In the genomic region with DNA sequence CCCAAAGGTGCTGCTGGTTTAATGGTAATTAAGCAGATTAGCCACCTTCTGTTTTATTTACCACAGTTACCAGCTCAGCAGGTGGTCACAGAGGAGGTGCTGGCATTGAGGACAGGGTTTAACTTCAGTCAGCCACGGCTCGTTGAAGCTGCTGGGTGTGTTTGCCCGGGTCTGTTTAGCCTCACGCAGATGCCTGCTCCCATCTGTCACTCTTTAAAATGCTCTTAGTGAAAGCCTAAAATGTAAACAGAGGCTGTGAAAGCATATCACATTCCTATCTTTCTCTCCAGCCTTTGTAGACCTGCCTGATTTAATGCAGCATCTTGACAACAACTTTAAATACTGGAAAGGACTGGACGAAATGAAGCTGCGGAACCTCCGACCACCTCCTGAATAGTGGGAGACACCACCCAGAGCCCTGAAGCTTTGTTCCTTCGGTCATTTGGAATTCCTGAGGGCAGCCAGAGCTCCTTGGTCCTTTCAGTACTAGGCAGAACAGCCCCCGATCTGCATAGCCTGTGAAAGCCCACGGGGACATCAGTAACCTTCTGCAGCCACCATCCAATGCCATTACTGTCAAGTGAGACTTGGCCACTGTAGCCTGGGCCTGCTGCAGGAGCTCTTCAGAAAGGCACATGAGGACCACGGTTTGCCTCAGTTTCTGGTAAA, we compare ENCODE assay signal across 16 cellular contexts.
DNase-seq lines count a peak whose midpoint lies in the region; ATAC-seq, FAIRE-seq and TF ChIP-seq lines count a peak whose summit lies in the region.
"Had no signal": no experiment of that assay in that cellular context is flagged by ENCODE, and none has a peak within 500 bp of the region (broad histone marks: within the 10 kb centered on the region; RNA-seq: fewer than 3 reads in every experiment).

No MANE protein-coding gene starts in this region.

- no peak for FAIRE-seq in endothelial cell of umbilical vein (lab: Jason Lieb, UNC)

- no peaks in the 10 kb centered on the region for H3K79me2 ChIP-seq in endothelial cell of umbilical vein (ENCODE audit: control insufficient read depth, insufficient read depth, low read length)

- POLR2A ChIA-PET in endothelial cell of umbilical vein (lab: Charles Lee) = no interaction called here

- H3K27me3 ChIP-seq in endothelial cell of umbilical vein (ENCODE audit: control insufficient read depth in 2 of 2, insufficient read depth in 2 of 2, low read length in 2 of 2) = no peaks in the 10 kb centered on the region
- H3K27me3 ChIP-seq: breast epithelium had no signal

- DNase-seq in COLO668 (lab: John Stamatoyannopoulos, UW; ENCODE audit: unreplicated experiment) = peak; percentile 85
- DNase-seq in NCI-H1092 treated with DMSO at 0.1 percent for 48 hours (lab: John Stamatoyannopoulos, UW) = peak; percentile 52
- DNase-seq in NCI-H345 treated with DMSO at 0.1 percent for 48 hours (lab: John Stamatoyannopoulos, UW; ENCODE audit: unreplicated experiment) = peak; percentile 85
- DNase-seq in endothelial cell of umbilical vein (ENCODE audit: low read depth, low spot score) = no peak
- no peak for DNase-seq in C1 segment of cervical spinal cord (lab: John Stamatoyannopoulos, UW)
- DNase-seq in GM03348 (ENCODE audit: low spot score) = no peak
- DNase-seq: activated CD4-positive, alpha-beta T cell treated with anti-CD3 and anti-CD28 coated beads, Interleukin-2, amount 50 U/mL, for 48 hours; activated naive CD8-positive, alpha-beta T cell treated with anti-CD3 and anti-CD28 coated beads for 36 hours; activated T-cell treated with anti-CD3 and anti-CD28 coated beads, Interleukin-2, amount 50 U/mL, for 48 hours; CD4-positive, alpha-beta memory T cell; NCI-H1105; stimulated activated naive CD4-positive, alpha-beta T cell had no signal

- TF ChIP-seq POLR2A in endothelial cell of umbilical vein (IDR thresholded peaks at IDR 0.05; ENCODE audit: low read depth, low read length) = no peak

- H3K4me1 ChIP-seq in endothelial cell of umbilical vein (ENCODE audit: control insufficient read depth, extremely low read depth, insufficient read depth, low read length) = peaks cover 12% of the 10 kb centered on the region
- H3K4me1 ChIP-seq: breast epithelium had no signal

- intact Hi-C loops in endothelial cell of umbilical vein (cut with micrococcal nuclease) = no loop called here

- H3K4me2 ChIP-seq in endothelial cell of umbilical vein (ENCODE audit: insufficient read depth, low read length) = no peak overlapping the region

- no peaks in the 10 kb centered on the region for H4K20me1 ChIP-seq in endothelial cell of umbilical vein (replicated peaks; ENCODE audit: control insufficient read depth, extremely low read depth, insufficient read depth, low read length)

- H3K27ac ChIP-seq in endothelial cell of umbilical vein (ENCODE audit: insufficient read depth, low read depth, low read length) = no peak overlapping the region
- H3K27ac ChIP-seq: breast epithelium had no signal

- H3K9ac ChIP-seq in endothelial cell of umbilical vein (replicated peaks; ENCODE audit: extremely low read depth, insufficient read depth, low read length) = no peak overlapping the region

- ATAC-seq in GM21619 (IDR thresholded peaks at IDR 0.05; ENCODE audit: unreplicated experiment) (no peak), GM18511 (IDR thresholded peaks at IDR 0.05; ENCODE audit: unreplicated experiment) (no peak)
- ATAC-seq: left lobe of liver had no signal

- no peak for TF ChIP-seq CTCF in endothelial cell of umbilical vein (IDR thresholded peaks at IDR 0.05; ENCODE audit: extremely low read depth in 1 of 2, insufficient read depth in 1 of 2, low read depth in 1 of 2, low read length in 2 of 2)

- TSS peak; percentile 24 for BruUV-seq in endothelial cell of umbilical vein (replicated peaks; lab: Mats Ljungman, UMichigan)

- dilution Hi-C loops in endothelial cell of umbilical vein (cut with MboI; ENCODE audit: extremely low pct_ligation_motif_present, low sequenced_read_pairs) = no loop called here

- H3K9me1 ChIP-seq in endothelial cell of umbilical vein (replicated peaks; ENCODE audit: control insufficient read depth, extremely low read depth, insufficient read depth, low read length) = no peaks in the 10 kb centered on the region

- CTCF ChIA-PET in endothelial cell of umbilical vein (lab: Charles Lee) = interaction anchor here (0.9 to 1.6 kb wide), 3 partner anchors 8 to 31 kb away, joined by 3 to 5 read pairs (median 3); no protein-coding TSS in a partner anchor

- H3K4me3 ChIP-seq in endothelial cell of umbilical vein (replicated peaks in 1 of 3; ENCODE audit: insufficient read depth in 1 of 3, low read depth in 1 of 3, low read length in 3 of 3) = no peak overlapping the region
- H3K4me3 ChIP-seq: breast epithelium had no signal

- H3K36me3 ChIP-seq in endothelial cell of umbilical vein (ENCODE audit: control insufficient read depth in 2 of 2, extremely low read depth in 1 of 2, insufficient read depth in 2 of 2, low read length in 2 of 2) = peaks cover 5% of the 10 kb centered on the region in 2 experiments

- H2AFZ ChIP-seq in endothelial cell of umbilical vein (ENCODE audit: low read depth, low read length) = no peak overlapping the region

- H3K9me3 ChIP-seq in endothelial cell of umbilical vein (replicated peaks; ENCODE audit: control insufficient read depth, insufficient read depth, low read length) = no peaks in the 10 kb centered on the region
- H3K9me3 ChIP-seq: breast epithelium had no signal

TF ChIP-seq in endothelial cell of umbilical vein, 7 proteins besides CTCF, POLR2A, EP300 and RAD21:
- no peak for TF ChIP-seq JUN (IDR thresholded peaks at IDR 0.05; ENCODE audit: borderline replicate concordance, insufficient read depth, insufficient read length, low read depth)
- no peak for TF ChIP-seq MYC (IDR thresholded peaks at IDR 0.05; ENCODE audit: low read depth, low read length)
- no peak for TF ChIP-seq GATA2 (IDR thresholded peaks at IDR 0.05; ENCODE audit: insufficient read depth, insufficient read length, low read depth, low read length)
- TF ChIP-seq EZH2 (IDR thresholded peaks at IDR 0.05; ENCODE audit: borderline replicate concordance, low read depth, low read length, severe bottlenecking) = no peak
- TF ChIP-seq POLR2AphosphoS5 (IDR thresholded peaks at IDR 0.05; ENCODE audit: insufficient read depth, low read depth, low read length) = no peak

Comparison
In these comparisons a context has a peak if more than half of its experiments do, and no peak if none do; other contexts are left out.
1. DNase-seq: peak in COLO668 (single experiment), NCI-H1092 treated with DMSO at 0.1 percent for 48 hours (single experiment) and NCI-H345 treated with DMSO at 0.1 percent for 48 hours (single experiment); none in endothelial cell of umbilical vein (single experiment), C1 segment of cervical spinal cord (0 of 14) and GM03348 (single experiment).